Comparison of ENCODE assay signal across 24 cellular contexts in the genomic region with DNA sequence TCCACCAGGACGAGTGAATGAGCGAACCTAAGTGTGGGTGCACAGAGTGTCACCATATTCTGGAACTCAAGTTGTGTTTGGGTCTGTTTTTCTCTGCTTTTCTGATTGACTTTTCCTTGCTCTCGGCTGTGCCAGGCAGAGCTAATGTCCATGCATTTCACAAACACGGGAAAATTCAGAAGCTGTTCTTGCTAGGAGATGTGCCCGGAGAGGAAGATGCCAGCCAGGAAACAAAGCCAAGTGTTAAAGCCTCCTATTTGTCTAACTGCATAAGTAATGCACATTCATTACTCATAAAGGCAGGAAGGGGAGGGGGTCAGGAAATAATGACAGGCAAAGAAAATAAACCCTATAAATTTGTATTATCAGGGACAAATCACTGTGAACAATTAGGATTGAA.
"Had no signal": no experiment of that assay in that cellular context is flagged by ENCODE, and none has a peak within 500 bp of the region (broad histone marks: within the 10 kb centered on the region; RNA-seq: fewer than 3 reads in every experiment).

No MANE protein-coding gene starts in this region.

- H3K9me3 Mint-ChIP-seq: activated CD4-positive, alpha-beta memory T cell treated with anti-CD3 and anti-CD28 coated beads, Interleukin-2, amount 10 ng/mL, durations not matched to agents 7 days and 5 days; activated CD4-positive, alpha-beta T cell treated with anti-CD3 and anti-CD28 coated beads, Interleukin-2, amount 10 ng/mL, durations not matched to agents 7 days and 5 days; activated naive CD4-positive, alpha-beta T cell treated with anti-CD3 and anti-CD28 coated beads, Interleukin-2, amount 10 ng/mL, durations not matched to agents 7 days and 5 days; effector memory CD8-positive, alpha-beta T cell; nephron; type B pancreatic cell had no signal

- H3K36me3 ChIP-seq: gastrocnemius medialis, lower lobe of right lung, neutrophil, prostate gland, uterus had no signal

- H3K27ac Mint-ChIP-seq: activated CD4-positive, alpha-beta memory T cell treated with anti-CD3 and anti-CD28 coated beads, Interleukin-2, amount 10 ng/mL, durations not matched to agents 7 days and 5 days; activated CD4-positive, alpha-beta T cell treated with anti-CD3 and anti-CD28 coated beads, Interleukin-2, amount 10 ng/mL, durations not matched to agents 7 days and 5 days; activated naive CD4-positive, alpha-beta T cell treated with anti-CD3 and anti-CD28 coated beads, Interleukin-2, amount 10 ng/mL, durations not matched to agents 7 days and 5 days; effector memory CD8-positive, alpha-beta T cell; nephron; type B pancreatic cell; WTC11 had no signal

- DNase-seq: activated CD4-positive, alpha-beta memory T cell treated with anti-CD3 and anti-CD28 coated beads, Interleukin-2, amount 10 ng/mL, durations not matched to agents 7 days and 5 days; activated CD4-positive, alpha-beta T cell treated with anti-CD3 and anti-CD28 coated beads for 1 hour; activated CD4-positive, alpha-beta T cell treated with anti-CD3 and anti-CD28 coated beads, Interleukin-2, amount 10 ng/mL, durations not matched to agents 7 days and 5 days; activated effector memory CD4-positive, alpha-beta T cell treated with anti-CD3 and anti-CD28 coated beads, Interleukin-2, amount 50 U/mL, for 16 hours; activated naive CD4-positive, alpha-beta T cell treated with anti-CD3 and anti-CD28 coated beads, Interleukin-2, amount 10 ng/mL, durations not matched to agents 7 days and 5 days; amniotic stem cell; effector memory CD8-positive, alpha-beta T cell; erythroblast; gastrocnemius medialis; lower lobe of right lung; mesendoderm; retina; stimulated activated CD4-positive, alpha-beta T cell treated with anti-CD3 and anti-CD28 coated beads, Interleukin-12 subunit alpha, Interleukin-12 subunit beta, amount 100 ng/mL, for 4 hours; stimulated activated CD4-positive, alpha-beta T cell treated with anti-CD3 and anti-CD28 coated beads, Interleukin-4, amount 100 ng/mL, for 1 hour; stimulated activated naive CD8-positive, alpha-beta T cell treated with anti-CD3 and anti-CD28 coated beads, Interleukin-15, Interleukin-2, amounts not matched to agents 100 U/mL and 50 U/mL, for 24 hours; T-helper 2 cell; uterus had no signal

- H3K4me3 ChIP-seq: gastrocnemius medialis, lower lobe of right lung, prostate gland, skin epidermis, uterus had no signal

- H3K4me3 Mint-ChIP-seq: activated CD4-positive, alpha-beta memory T cell treated with anti-CD3 and anti-CD28 coated beads, Interleukin-2, amount 10 ng/mL, durations not matched to agents 7 days and 5 days; activated CD4-positive, alpha-beta T cell treated with anti-CD3 and anti-CD28 coated beads, Interleukin-2, amount 10 ng/mL, durations not matched to agents 7 days and 5 days; activated naive CD4-positive, alpha-beta T cell treated with anti-CD3 and anti-CD28 coated beads, Interleukin-2, amount 10 ng/mL, durations not matched to agents 7 days and 5 days; effector memory CD8-positive, alpha-beta T cell; nephron; type B pancreatic cell; WTC11 had no signal

- H3K4me1 ChIP-seq: gastrocnemius medialis, lower lobe of right lung, prostate gland, uterus had no signal

- H3K27me3 Mint-ChIP-seq: activated naive CD4-positive, alpha-beta T cell treated with anti-CD3 and anti-CD28 coated beads, Interleukin-2, amount 10 ng/mL, durations not matched to agents 7 days and 5 days had no signal

- H3K4me1 Mint-ChIP-seq: activated CD4-positive, alpha-beta memory T cell treated with anti-CD3 and anti-CD28 coated beads, Interleukin-2, amount 10 ng/mL, durations not matched to agents 7 days and 5 days; activated CD4-positive, alpha-beta T cell treated with anti-CD3 and anti-CD28 coated beads, Interleukin-2, amount 10 ng/mL, durations not matched to agents 7 days and 5 days; activated naive CD4-positive, alpha-beta T cell treated with anti-CD3 and anti-CD28 coated beads, Interleukin-2, amount 10 ng/mL, durations not matched to agents 7 days and 5 days; nephron; WTC11 had no signal

- H3K36me3 Mint-ChIP-seq: activated naive CD4-positive, alpha-beta T cell treated with anti-CD3 and anti-CD28 coated beads, Interleukin-2, amount 10 ng/mL, durations not matched to agents 7 days and 5 days; type B pancreatic cell; WTC11 had no signal

- H3K9me3 ChIP-seq: gastrocnemius medialis, lower lobe of right lung, neutrophil, prostate gland, uterus had no signal

- H3K27ac ChIP-seq: gastrocnemius medialis, lower lobe of right lung, neutrophil, prostate gland, skin epidermis, uterus had no signal

- H3K27me3 ChIP-seq: neutrophil, uterus had no signal

- ATAC-seq: effector memory CD8-positive, alpha-beta T cell; gastrocnemius medialis; lower lobe of right lung; sciatic nerve; stimulated activated naive CD8-positive, alpha-beta T cell treated with anti-CD3 and anti-CD28 coated beads, Interleukin-15, Interleukin-2, amounts not matched to agents 100 U/mL and 50 U/mL, for 24 hours; WTC11 had no signal
